Comparison of ENCODE assay signal across 1 cellular context in the genomic region with DNA sequence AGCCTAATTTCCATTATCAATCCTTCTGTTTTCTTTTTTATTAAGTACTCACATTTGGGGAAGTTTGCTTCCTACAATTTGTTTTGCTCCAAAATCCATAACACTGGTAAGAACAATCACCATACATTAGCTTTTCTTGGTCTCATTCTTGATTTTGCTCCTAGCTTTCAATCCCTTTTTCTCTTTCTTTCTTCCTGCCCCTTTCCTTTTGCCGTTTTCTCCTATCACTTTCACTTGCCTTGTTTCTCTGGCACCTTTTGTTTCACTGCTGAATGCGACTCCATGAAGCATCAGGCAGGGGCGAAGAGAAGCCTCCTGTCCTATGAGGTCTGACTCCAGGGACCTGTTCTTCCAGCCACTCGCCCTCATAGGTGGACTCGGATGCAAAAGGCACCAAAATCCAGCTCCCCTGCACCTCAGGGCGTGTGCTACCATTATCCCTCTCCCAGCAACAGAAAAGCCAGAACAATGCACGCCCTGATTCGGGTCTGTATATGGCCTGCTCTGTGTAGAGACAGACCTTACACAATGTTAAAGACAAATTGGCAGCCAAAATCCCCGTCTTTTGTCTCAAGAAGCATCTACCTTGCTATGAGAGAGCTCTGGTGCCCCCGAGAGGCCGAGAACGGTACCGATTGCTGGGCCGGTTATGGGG.
TF ChIP-seq lines count a peak whose summit lies in the region.

No MANE protein-coding gene starts in this region.

TF ChIP-seq in HCT116, 20 proteins besides CTCF, POLR2A, EP300 and RAD21 (continued from another document):
- TF ChIP-seq, protein P1, sequence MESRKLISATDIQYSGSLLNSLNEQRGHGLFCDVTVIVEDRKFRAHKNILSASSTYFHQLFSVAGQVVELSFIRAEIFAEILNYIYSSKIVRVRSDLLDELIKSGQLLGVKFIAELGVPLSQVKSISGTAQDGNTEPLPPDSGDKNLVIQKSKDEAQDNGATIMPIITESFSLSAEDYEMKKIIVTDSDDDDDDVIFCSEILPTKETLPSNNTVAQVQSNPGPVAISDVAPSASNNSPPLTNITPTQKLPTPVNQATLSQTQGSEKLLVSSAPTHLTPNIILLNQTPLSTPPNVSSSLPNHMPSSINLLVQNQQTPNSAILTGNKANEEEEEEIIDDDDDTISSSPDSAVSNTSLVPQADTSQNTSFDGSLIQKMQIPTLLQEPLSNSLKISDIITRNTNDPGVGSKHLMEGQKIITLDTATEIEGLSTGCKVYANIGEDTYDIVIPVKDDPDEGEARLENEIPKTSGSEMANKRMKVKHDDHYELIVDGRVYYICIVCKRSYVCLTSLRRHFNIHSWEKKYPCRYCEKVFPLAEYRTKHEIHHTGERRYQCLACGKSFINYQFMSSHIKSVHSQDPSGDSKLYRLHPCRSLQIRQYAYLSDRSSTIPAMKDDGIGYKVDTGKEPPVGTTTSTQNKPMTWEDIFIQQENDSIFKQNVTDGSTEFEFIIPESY (IDR thresholded peaks at IDR 0.05; ENCODE audit: extremely low read depth, insufficient replicate concordance, low read length): no peak
- TF ChIP-seq SIN3A (IDR thresholded peaks at IDR 0.05; ENCODE audit: low read depth) (no peak), EZH2phosphoT487 (IDR thresholded peaks at IDR 0.05; ENCODE audit: borderline replicate concordance) (no peak), ELF1 (IDR thresholded peaks at IDR 0.05; ENCODE audit: borderline replicate concordance, low read depth) (no peak), POLR2AphosphoS5 (IDR thresholded peaks at IDR 0.05; ENCODE audit: low read depth, low read length) (no peak), ZFX (IDR thresholded peaks at IDR 0.05) (no peak), FOSL1 (IDR thresholded peaks at IDR 0.05; ENCODE audit: low read depth) (no peak), EZH2 (IDR thresholded peaks at IDR 0.05) (no peak), ZNF274 (IDR thresholded peaks at IDR 0.05; ENCODE audit: low read depth, low read length) (no peak), EGR1 (IDR thresholded peaks at IDR 0.05; ENCODE audit: low read depth) (no peak), CEBPB (IDR thresholded peaks at IDR 0.05; ENCODE audit: low read depth) (no peak), SP1 (IDR thresholded peaks at IDR 0.05; ENCODE audit: low read depth) (no peak)
- TF ChIP-seq, protein P2, sequence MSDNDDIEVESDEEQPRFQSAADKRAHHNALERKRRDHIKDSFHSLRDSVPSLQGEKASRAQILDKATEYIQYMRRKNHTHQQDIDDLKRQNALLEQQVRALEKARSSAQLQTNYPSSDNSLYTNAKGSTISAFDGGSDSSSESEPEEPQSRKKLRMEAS (IDR thresholded peaks at IDR 0.05): no peak
- TF ChIP-seq, protein P3, sequence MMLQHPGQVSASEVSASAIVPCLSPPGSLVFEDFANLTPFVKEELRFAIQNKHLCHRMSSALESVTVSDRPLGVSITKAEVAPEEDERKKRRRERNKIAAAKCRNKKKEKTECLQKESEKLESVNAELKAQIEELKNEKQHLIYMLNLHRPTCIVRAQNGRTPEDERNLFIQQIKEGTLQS (IDR thresholded peaks at IDR 0.05): no peak
